Comparison of ENCODE assay signal across 12 cellular contexts in genomic region chr20:62980970-62981369, GRCh38. TPM values are rescaled to one million over a fixed set of nuclear protein-coding genes. Genes with fewer than 3 reads are reported as not detected.
DNase-seq lines count a peak whose midpoint lies in the region; ATAC-seq and TF ChIP-seq lines count a peak whose summit lies in the region.
"Had no signal": no experiment of that assay in that cellular context is flagged by ENCODE, and none has a peak within 500 bp of the region (broad histone marks: within the 10 kb centered on the region; RNA-seq: fewer than 3 reads in every experiment).

No MANE protein-coding gene starts in this region.

- H3K4me1 ChIP-seq in right cardiac atrium (ENCODE audit: control insufficient read depth, insufficient read depth, low read length) (no peaks in the 10 kb centered on the region), body of pancreas (no peaks in the 10 kb centered on the region)
- H3K4me1 ChIP-seq: tibial artery had no signal

- peak; percentile 73 for DNase-seq in H7
- peak; percentile 18 for DNase-seq in SK-MEL-5 (ENCODE audit: low read depth, low spot score)
- no peak for DNase-seq in right cardiac atrium
- no peak for DNase-seq in body of pancreas
- DNase-seq: tibial artery had no signal

- H3K4me3 Mint-ChIP-seq in brain = peak overlapping the region in 4 of 5 experiments; percentile 53 to 66 (median 60)

- intact Hi-C loops in right cardiac atrium (cut with DNase I) (no loop called here), body of pancreas (cut with DNase I) (no loop called here)

- no peaks in the 10 kb centered on the region for H3K36me3 Mint-ChIP-seq in brain

- in situ Hi-C loops in SK-MEL-5 (cut with HindIII; ENCODE audit: low pct_unique_long_range_greater_than_20kb, low sequenced_read_pairs) = no loop called here

- peaks cover 2% of the 10 kb centered on the region; the same call in 1 of the 2 replicates for H3K27me3 ChIP-seq in H7 (ENCODE audit: control insufficient read depth, insufficient read depth, low read length)
- H3K27me3 ChIP-seq in right cardiac atrium (ENCODE audit: control insufficient read depth, insufficient read depth) = no peaks in the 10 kb centered on the region
- H3K27me3 ChIP-seq in body of pancreas = peaks cover 0 to 9% of the 10 kb centered on the region in 2 donors

- no peak overlapping the region for H3K27ac ChIP-seq in 22Rv1
- H3K27ac ChIP-seq in right cardiac atrium (ENCODE audit: low read length) = no peak overlapping the region
- no peak overlapping the region for H3K27ac ChIP-seq in body of pancreas
- H3K27ac ChIP-seq: SK-N-MC, tibial artery had no signal

- no peak for TF ChIP-seq POLR2A in body of pancreas (IDR thresholded peaks at IDR 0.05)

- H3K36me3 ChIP-seq in H7 (replicated peaks; ENCODE audit: control insufficient read depth, insufficient read depth, low read length) = no peaks in the 10 kb centered on the region
- H3K36me3 ChIP-seq in body of pancreas (replicated peaks in 1 of 2; ENCODE audit: insufficient read depth in 1 of 2, low read depth in 2 of 2) = no peaks in the 10 kb centered on the region
- H3K36me3 ChIP-seq: tibial artery had no signal

- peaks cover 0 to 12% (median 0%) of the 10 kb centered on the region in 5 experiments for H3K9me3 Mint-ChIP-seq in brain

- H3K9me3 ChIP-seq in right cardiac atrium (ENCODE audit: control insufficient read depth, low read length) = no peaks in the 10 kb centered on the region
- H3K9me3 ChIP-seq in body of pancreas = no peaks in the 10 kb centered on the region
- H3K9me3 ChIP-seq: tibial artery had no signal

- ATAC-seq in right cardiac atrium (no peak), GM18870 (IDR thresholded peaks at IDR 0.05; ENCODE audit: unreplicated experiment) (no peak), HG03280 (IDR thresholded peaks at IDR 0.05; ENCODE audit: unreplicated experiment) (no peak), body of pancreas (no peak)

- WGBS in right cardiac atrium = 30% methylated on average over 27 of the region's 28 CpGs
- WGBS in body of pancreas, 2 donors = 32 to 33% methylated on average over 24 to 28 of the region's 28 CpGs

- peaks cover 84% of the 10 kb centered on the region for H3K4me1 Mint-ChIP-seq in brain

- H3K4me3 ChIP-seq in H7 (ENCODE audit: insufficient read depth, low read depth, low read length) (no peak overlapping the region), right cardiac atrium (ENCODE audit: low read length) (no peak overlapping the region), body of pancreas (no peak overlapping the region)
- H3K4me3 ChIP-seq: SK-N-MC, tibial artery had no signal

- H3K27me3 Mint-ChIP-seq in brain = peaks cover 6% of the 10 kb centered on the region

- 0 out of 2 replicates have a peak, but pooled peaks have one; percentile 8 for TF ChIP-seq CTCF in 22Rv1 (IDR thresholded peaks at IDR 0.05)
- peak in 1 of 2 experiments; percentile 36 for TF ChIP-seq CTCF in brain (conservative IDR thresholded peaks at IDR 0.05)
- no peak for TF ChIP-seq CTCF in body of pancreas (IDR thresholded peaks at IDR 0.05)

- peak overlapping the region in 4 of 5 experiments; percentile 87 to 97 (median 91) for H3K27ac Mint-ChIP-seq in brain

RNA-seq across cellular contexts. Expression of gene BHLHE23, which starts 25.8 kb away (rescaled TPM):
- 2.1 TPM in 2 replicates for total RNA-seq in H7 (2014; rRNA removed; shearing (Covaris generic))
- not detected in 2 replicates for total RNA-seq in SK-MEL-5 (2014; rRNA removed; shearing (Covaris generic))
- polyA plus RNA-seq in SK-MEL-5 (2015; cell fraction: cytosol; rRNA removed) = not detected in 2 replicates
- polyA plus RNA-seq in SK-MEL-5 (2015; cell fraction: nucleus; rRNA removed) = not detected in 2 replicates
- polyA plus RNA-seq in brain (ENCODE audit: insufficient read depth, low read depth, low replicate concordance) = not detected
- total RNA-seq in right cardiac atrium = not detected
- not detected for polyA plus RNA-seq in right cardiac atrium
- not detected for total RNA-seq in body of pancreas
- total RNA-seq: osteoblast had no signal
- polyA plus RNA-seq: esophagus had no signal

RNA-seq across cellular contexts. Expression of gene SLC17A9, which starts 28.5 kb away (rescaled TPM):
- 32.6 and 41.4 TPM in 2 replicates for total RNA-seq in H7 (2014; rRNA removed; shearing (Covaris generic))
- total RNA-seq in SK-MEL-5 (2014; rRNA removed; shearing (Covaris generic)) = not detected in 2 replicates
- not detected in 2 replicates for polyA plus RNA-seq in SK-MEL-5 (2015; cell fraction: cytosol; rRNA removed)
- polyA plus RNA-seq in SK-MEL-5 (2015; cell fraction: nucleus; rRNA removed) = not detected in 2 replicates
- polyA plus RNA-seq in brain (ENCODE audit: insufficient read depth, low read depth, low replicate concordance) (0.20 TPM), right cardiac atrium (3.1 TPM)
- total RNA-seq in right cardiac atrium (1 to 10 TPM; 1.5 to 4.8 (median 2.2) TPM), body of pancreas (1 to 10 TPM in 1 of 2 donors, under 1 TPM in 1; 0.78 to 4.9 TPM)

RNA-seq across cellular contexts. Expression of gene GID8, which starts 43.0 kb away (rescaled TPM):
- 49.1 and 57.0 TPM in 2 replicates for total RNA-seq in H7 (2014; rRNA removed; shearing (Covaris generic))
- 21.4 and 23.3 TPM in 2 replicates for total RNA-seq in SK-MEL-5 (2014; rRNA removed; shearing (Covaris generic))
- polyA plus RNA-seq in SK-MEL-5 (2015; cell fraction: cytosol; rRNA removed) = 27.1 and 31.1 TPM in 2 replicates
- polyA plus RNA-seq in SK-MEL-5 (2015; cell fraction: nucleus; rRNA removed) = 19.9 and 30.2 TPM in 2 replicates
- 45.2 TPM for polyA plus RNA-seq in brain (ENCODE audit: insufficient read depth, low read depth, low replicate concordance)
- total RNA-seq in right cardiac atrium = 10 to 100 TPM; 19.0 to 22.1 (median 20.0) TPM
- polyA plus RNA-seq in right cardiac atrium = 8.9 TPM
- 10 to 100 TPM; 26.2 to 29.7 TPM for total RNA-seq in body of pancreas

RNA-seq across cellular contexts. Expression of gene DIDO1, which starts 54.7 kb away (rescaled TPM):
- total RNA-seq in H7 (2014; rRNA removed; shearing (Covaris generic)) = 53.2 and 63.4 TPM in 2 replicates
- 26.4 and 29.9 TPM in 2 replicates for total RNA-seq in SK-MEL-5 (2014; rRNA removed; shearing (Covaris generic))
- 30.1 and 35.0 TPM in 2 replicates for polyA plus RNA-seq in SK-MEL-5 (2015; cell fraction: cytosol; rRNA removed)
- 107 and 134 TPM in 2 replicates for polyA plus RNA-seq in SK-MEL-5 (2015; cell fraction: nucleus; rRNA removed)
- polyA plus RNA-seq in brain (ENCODE audit: insufficient read depth, low read depth, low replicate concordance) = 47.3 TPM
- total RNA-seq in right cardiac atrium = 10 to 100 TPM; 38.1 to 42.5 (median 40.0) TPM
- polyA plus RNA-seq in right cardiac atrium = 23.3 TPM
- total RNA-seq in body of pancreas = 10 to 100 TPM; 38.4 to 51.7 TPM

Comparison
In these comparisons a context has a peak if more than half of its experiments do, and no peak if none do; other contexts are left out.
1. DNase-seq: peak in H7 (single experiment) and SK-MEL-5 (single experiment); none in right cardiac atrium (0 of 3) and body of pancreas (0 of 4).